27 cellular contexts compared by ENCODE assay signal in genomic region chr22:49500076-49500460, GRCh38.
"Had no signal": no experiment of that assay in that cellular context is flagged by ENCODE, and none has a peak within 500 bp of the region (broad histone marks: within the 10 kb centered on the region; RNA-seq: fewer than 3 reads in every experiment).

No MANE protein-coding gene starts in this region.

- H3K27me3 ChIP-seq: adrenal gland, body of pancreas, colonic mucosa, esophagus squamous epithelium had no signal

- H3K9me3 ChIP-seq: adrenal gland, body of pancreas, colonic mucosa, esophagus squamous epithelium had no signal

- H3K36me3 ChIP-seq: adrenal gland, colonic mucosa, esophagus squamous epithelium, WERI-Rb-1 had no signal

- DNase-seq: activated B cell treated with CpG ODN at 0.5 μM for 24 hours; activated CD4-positive, alpha-beta T cell treated with anti-CD3 and anti-CD28 coated beads for 48 hours; activated CD4-positive, alpha-beta T cell treated with anti-CD3 and anti-CD28 coated beads, Interleukin-2, amount 50 U/mL, for 1 hour; activated CD4-positive, alpha-beta T cell treated with anti-CD3 and anti-CD28 coated beads, Interleukin-2, amount 50 U/mL, for 48 hours; activated CD8-positive, alpha-beta T cell treated with anti-CD3 and anti-CD28 coated beads for 36 hours; activated effector memory CD4-positive, alpha-beta T cell treated with anti-CD3 and anti-CD28 coated beads, Interleukin-2, amount 50 U/mL, for 16 hours; activated naive CD4-positive, alpha-beta T cell treated with anti-CD3 and anti-CD28 coated beads for 36 hours; activated naive CD8-positive, alpha-beta T cell treated with anti-CD3 and anti-CD28 coated beads for 36 hours; activated naive CD8-positive, alpha-beta T cell treated with anti-CD3 and anti-CD28 coated beads, Interleukin-2, amount 50 U/mL, for 24 hours; activated T-cell treated with anti-CD3 and anti-CD28 coated beads, Interleukin-2, amount 50 U/mL, for 1 hour; activated T-cell treated with anti-CD3 and anti-CD28 coated beads, Interleukin-2, amount 50 U/mL, for 48 hours; adrenal gland; amygdala; aorta; body of pancreas; caudate nucleus; cerebellar nuclear complex; colonic mucosa; effector memory CD4-positive, alpha-beta T cell; endodermal cell; esophagus squamous epithelium; foreskin melanocyte; head of caudate nucleus; T-helper 1 cell; T-helper 17 cell; T1000; WERI-Rb-1 had no signal

- H3K27ac ChIP-seq: adrenal gland, body of pancreas, colonic mucosa, esophagus squamous epithelium, WERI-Rb-1 had no signal

- ATAC-seq: activated CD8-positive, alpha-beta T cell treated with anti-CD3 and anti-CD28 coated beads for 36 hours; activated naive CD8-positive, alpha-beta T cell treated with anti-CD3 and anti-CD28 coated beads, Interleukin-2, amount 50 U/mL, for 24 hours; body of pancreas; T-helper 17 cell had no signal

- H3K4me3 ChIP-seq: adrenal gland, body of pancreas, colonic mucosa, esophagus squamous epithelium had no signal

- H3K4me1 ChIP-seq: adrenal gland, body of pancreas, colonic mucosa, esophagus squamous epithelium had no signal
